In the genomic region with DNA sequence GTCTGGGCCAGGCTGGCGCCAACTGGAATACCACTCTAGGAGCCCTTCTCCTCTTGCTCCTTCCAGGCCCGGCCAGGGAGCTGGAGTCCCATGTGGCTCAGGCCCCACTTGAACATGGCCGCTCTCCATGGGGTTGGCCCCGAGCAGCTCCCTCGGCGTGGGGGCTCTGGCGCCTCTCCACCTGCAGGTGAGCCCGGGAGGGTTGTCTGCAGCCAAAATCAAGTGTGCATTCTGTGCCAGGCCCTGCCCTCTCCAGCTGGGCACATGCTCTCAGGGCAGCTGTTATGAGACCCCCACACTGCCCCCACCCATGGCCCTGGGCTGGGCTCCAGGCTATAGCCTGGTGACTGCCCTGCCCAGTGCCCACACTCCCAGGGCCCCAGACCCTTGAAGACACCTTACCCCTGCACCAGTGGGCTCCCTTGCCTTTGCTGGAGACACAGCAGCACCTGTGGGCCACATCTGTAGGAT, we compare ENCODE assay signal across 19 cellular contexts. TPM values are rescaled to one million over a fixed set of nuclear protein-coding genes. Genes with fewer than 3 reads are reported as not detected.
DNase-seq lines count a peak whose midpoint lies in the region; ATAC-seq, FAIRE-seq and TF ChIP-seq lines count a peak whose summit lies in the region.
"Had no signal": no experiment of that assay in that cellular context is flagged by ENCODE, and none has a peak within 500 bp of the region (broad histone marks: within the 10 kb centered on the region; RNA-seq: fewer than 3 reads in every experiment).

No MANE protein-coding gene starts in this region.

- H3K27me3 Mint-ChIP-seq in Caco-2 (ENCODE audit: insufficient read depth, unreplicated experiment) (no peaks in the 10 kb centered on the region), neural progenitor cell (ENCODE audit: insufficient read depth, low read depth) (peaks cover 5% of the 10 kb centered on the region)

- H3K4me1 Mint-ChIP-seq in Caco-2 (ENCODE audit: low read depth, unreplicated experiment): peaks cover 14% of the 10 kb centered on the region
- peaks cover 73% of the 10 kb centered on the region for H3K4me1 Mint-ChIP-seq in neural progenitor cell

- no peak for FAIRE-seq in HepG2 (lab: Jason Lieb, UNC)
- FAIRE-seq: GM12891, RCC 7860 had no signal

- WGBS in HepG2 (ENCODE audit: low lambda C conversion rate): 100% methylated on average over 1 of the region's 8 CpGs

- peak overlapping the region; percentile 70 for H3K27ac Mint-ChIP-seq in Caco-2 (ENCODE audit: unreplicated experiment)
- peak overlapping the region; percentile 91 for H3K27ac Mint-ChIP-seq in neural progenitor cell
- H3K27ac Mint-ChIP-seq: CD8-positive, alpha-beta T cell had no signal

- H3K4me1 ChIP-seq in Caco-2 (peaks cover 28% of the 10 kb centered on the region), RWPE2 (ENCODE audit: insufficient read depth, poor library complexity, severe bottlenecking) (no peaks in the 10 kb centered on the region), HepG2 (ENCODE audit: insufficient read depth, low read length) (peaks cover 3% of the 10 kb centered on the region), neural progenitor cell (peaks cover 36% of the 10 kb centered on the region)
- H3K4me1 ChIP-seq: BLaER1 treated with 17β-estradiol and CSF1 and Interleukin-3, amounts not matched to agents 10 nM and 100 nM had no signal

- H3K27me3 ChIP-seq in Caco-2 (replicated peaks; ENCODE audit: control insufficient read depth, insufficient read depth, low read length): no peaks in the 10 kb centered on the region
- no peaks in the 10 kb centered on the region for H3K27me3 ChIP-seq in RWPE2 (ENCODE audit: insufficient read depth, poor library complexity, severe bottlenecking)
- H3K27me3 ChIP-seq in HepG2 (ENCODE audit: control insufficient read depth in 1 of 2, insufficient read depth in 2 of 2, low read length in 2 of 2): peaks cover 9 to 12% of the 10 kb centered on the region in 2 experiments; a peak in 4 of 5 replicates
- no peaks in the 10 kb centered on the region for H3K27me3 ChIP-seq in neural progenitor cell
- H3K27me3 ChIP-seq in dorsolateral prefrontal cortex: no peaks in the 10 kb centered on the region
- H3K27me3 ChIP-seq: BLaER1 treated with 17β-estradiol and CSF1 and Interleukin-3, amounts not matched to agents 10 nM and 100 nM had no signal

- H3K36me3 ChIP-seq in Caco-2 (ENCODE audit: control insufficient read depth, insufficient read depth, low read length): no peaks in the 10 kb centered on the region
- H3K36me3 ChIP-seq in RWPE2 (ENCODE audit: low read depth): no peaks in the 10 kb centered on the region
- no peaks in the 10 kb centered on the region for H3K36me3 ChIP-seq in HepG2 (replicated peaks in 1 of 2; ENCODE audit: control insufficient read depth in 1 of 2, insufficient read depth in 2 of 2, low read length in 2 of 2)
- H3K36me3 ChIP-seq in neural progenitor cell: no peaks in the 10 kb centered on the region
- H3K36me3 ChIP-seq: BLaER1 treated with 17β-estradiol and CSF1 and Interleukin-3, amounts not matched to agents 10 nM and 100 nM had no signal

- H2AFZ ChIP-seq in HepG2 (ENCODE audit: low read length) (no peak overlapping the region), neural progenitor cell (replicated peaks) (no peak overlapping the region)

- H3K79me2 ChIP-seq in HepG2 (ENCODE audit: insufficient read depth, low read length): no peaks in the 10 kb centered on the region
- H3K79me2 ChIP-seq in neural progenitor cell (ENCODE audit: low read depth): no peaks in the 10 kb centered on the region

- intact Hi-C loops in Caco-2 (cut with micrococcal nuclease; ENCODE audit: unreplicated experiment): loop anchor here (5.0 kb wide), 1 partner anchor 37 kb away; no protein-coding TSS in a partner anchor
- intact Hi-C loops in HepG2 (cut with micrococcal nuclease; ENCODE audit: unreplicated experiment): no loop called here
- intact Hi-C loops in dorsolateral prefrontal cortex (cut with DNase I): no loop called here

- POLR2A ChIA-PET in Caco-2 (lab: Charles Lee) (no interaction called here), HepG2 (lab: Yijun Ruan, JAX) (no interaction called here)

- H3K4me3 Mint-ChIP-seq in Caco-2 (ENCODE audit: unreplicated experiment) (no peak overlapping the region), neural progenitor cell (peak overlapping the region; percentile 41)
- H3K4me3 Mint-ChIP-seq: CD8-positive, alpha-beta T cell had no signal

- no peak for TF ChIP-seq POLR2A in HepG2 (IDR thresholded peaks at IDR 0.05; ENCODE audit: insufficient read depth in 1 of 2, low read depth in 2 of 2, low read length in 2 of 2)

- TF ChIP-seq EP300 in HepG2 (IDR thresholded peaks at IDR 0.05; ENCODE audit: low read depth in 2 of 2, low read length in 2 of 2): no peak
- no peak for TF ChIP-seq EP300 in HepG2 (CRISPR knock-in tag; IDR thresholded peaks at IDR 0.05; ENCODE audit: borderline replicate concordance)

- ATAC-seq in RWPE2 (ENCODE audit: low read depth) (no peak), HepG2 (no peak)
- no peak for ATAC-seq in stimulated activated naive CD8-positive, alpha-beta T cell treated with anti-CD3 and anti-CD28 coated beads, Interleukin-15, Interleukin-2, amounts not matched to agents 100 U/mL and 50 U/mL, for 24 hours
- ATAC-seq: CD8-positive, alpha-beta T cell had no signal

- CTCF ChIA-PET in Caco-2 (lab: Charles Lee): no interaction called here
- CTCF ChIA-PET in HepG2 (lab: Yijun Ruan, JAX; ENCODE audit: low intra/inter-chr PET ratio, low total read pairs): no interaction called here

- no peak for TF ChIP-seq RAD21 in HepG2 (CRISPR knock-in tag; IDR thresholded peaks at IDR 0.05)

- peaks cover 4% of the 10 kb centered on the region for H3K36me3 Mint-ChIP-seq in Caco-2 (ENCODE audit: insufficient read depth, unreplicated experiment)
- no peaks in the 10 kb centered on the region for H3K36me3 Mint-ChIP-seq in neural progenitor cell
- H3K36me3 Mint-ChIP-seq: CD8-positive, alpha-beta T cell had no signal

- H3K4me3 ChIP-seq in Caco-2 (ENCODE audit: low read depth, low read length): no peak overlapping the region
- no peak overlapping the region for H3K4me3 ChIP-seq in RWPE2 (ENCODE audit: severe bottlenecking)
- H3K4me3 ChIP-seq in HepG2 (replicated peaks in 1 of 3; ENCODE audit: insufficient read depth in 1 of 3, low read depth in 2 of 3, low read length in 3 of 3): no peak overlapping the region
- no peak overlapping the region for H3K4me3 ChIP-seq in neural progenitor cell
- no peak overlapping the region for H3K4me3 ChIP-seq in dorsolateral prefrontal cortex
- H3K4me3 ChIP-seq: BLaER1 treated with 17β-estradiol and CSF1 and Interleukin-3, amounts not matched to agents 10 nM and 100 nM had no signal

- TF ChIP-seq CTCF in Caco-2 (IDR thresholded peaks at IDR 0.05; ENCODE audit: insufficient read depth in 1 of 2, low read depth in 1 of 2, low read length in 1 of 2, severe bottlenecking in 1 of 2, unreplicated experiment in 1 of 2): no peak
- TF ChIP-seq CTCF in RWPE2 (IDR thresholded peaks at IDR 0.05; ENCODE audit: poor library complexity, severe bottlenecking): no peak
- no peak for TF ChIP-seq CTCF in HepG2 (CRISPR knock-in tag; IDR thresholded peaks at IDR 0.05)
- TF ChIP-seq CTCF in neural progenitor cell (IDR thresholded peaks at IDR 0.05): no peak
- no peak for TF ChIP-seq CTCF in dorsolateral prefrontal cortex (IDR thresholded peaks at IDR 0.05 in 54 of 56, conservative IDR thresholded peaks at IDR 0.05 in 2 of 56; ENCODE audit: low read depth in 1 of 56, partially characterized antibody in 56 of 56)

- H4K20me1 ChIP-seq in HepG2 (ENCODE audit: insufficient read depth, low read length) (no peaks in the 10 kb centered on the region), neural progenitor cell (ENCODE audit: low read depth) (no peaks in the 10 kb centered on the region)
- H4K20me1 ChIP-seq: BLaER1 treated with 17β-estradiol and CSF1 and Interleukin-3, amounts not matched to agents 10 nM and 100 nM had no signal

- H3K9ac ChIP-seq in HepG2 (ENCODE audit: insufficient read depth, low read depth, low read length) (no peak overlapping the region), neural progenitor cell (no peak overlapping the region)
- H3K9ac ChIP-seq: BLaER1 treated with 17β-estradiol and CSF1 and Interleukin-3, amounts not matched to agents 10 nM and 100 nM had no signal

- BruUV-seq in Caco-2 (replicated peaks; lab: Mats Ljungman, UMichigan) (no TSS peak), HepG2 (replicated peaks; lab: Mats Ljungman, UMichigan) (no TSS peak)

- H3F3A ChIP-seq in neural progenitor cell (ENCODE audit: low read depth): peaks cover 29% of the 10 kb centered on the region

- in situ Hi-C loops in HepG2 (cut with HindIII; ENCODE audit: extremely low pct_ligation_motif_present, low pct_unique_long_range_greater_than_20kb): no loop called here

- H3K9me3 Mint-ChIP-seq in Caco-2 (ENCODE audit: unreplicated experiment): no peaks in the 10 kb centered on the region
- peaks cover 5% of the 10 kb centered on the region for H3K9me3 Mint-ChIP-seq in neural progenitor cell
- H3K9me3 Mint-ChIP-seq: CD8-positive, alpha-beta T cell had no signal

- peak in 1 of 2 experiments; percentile 32 for DNase-seq in Caco-2
- peak; percentile 52 for DNase-seq in RWPE2 (ENCODE audit: low spot score)
- no peak for DNase-seq in HepG2 (ENCODE audit: low spot score)
- DNase-seq in neural progenitor cell (ENCODE audit: low spot score): no peak
- DNase-seq in dorsolateral prefrontal cortex: no peak
- DNase-seq in activated CD4-positive, alpha-beta T cell treated with anti-CD3 and anti-CD28 coated beads, Interleukin-2, amount 50 U/mL, for 4 hours: no peak
- no peak for DNase-seq in stimulated activated naive CD8-positive, alpha-beta T cell treated with anti-CD3 and anti-CD28 coated beads, Interleukin-15, Interleukin-2, amounts not matched to agents 100 U/mL and 50 U/mL, for 24 hours
- no peak for DNase-seq in midbrain (lab: John Stamatoyannopoulos, UW)
- DNase-seq: CD8-positive, alpha-beta T cell; DMS53; NCI-H1092 treated with DMSO at 0.1 percent for 48 hours; NCI-H2081 treated with DMSO at 0.1 percent for 48 hours; NCI-H446 treated with DMSO at 0.1 percent for 48 hours; NCI-H69; NK-92 treated with Interleukin-12 subunit alpha and Interleukin-12 subunit beta, amount 100 ng/mL, for 24 hours; Right ventricle myocardium superior had no signal

- H3K9me3 ChIP-seq in Caco-2: no peaks in the 10 kb centered on the region; the same call in 1 of the 2 replicates
- no peaks in the 10 kb centered on the region for H3K9me3 ChIP-seq in RWPE2 (ENCODE audit: severe bottlenecking)
- H3K9me3 ChIP-seq in HepG2 (ENCODE audit: low read length): no peaks in the 10 kb centered on the region
- no peaks in the 10 kb centered on the region for H3K9me3 ChIP-seq in neural progenitor cell (ENCODE audit: low read depth)
- H3K9me3 ChIP-seq: BLaER1 treated with 17β-estradiol and CSF1 and Interleukin-3, amounts not matched to agents 10 nM and 100 nM had no signal

- H3K4me2 ChIP-seq in HepG2 (ENCODE audit: low read depth, low read length): no peak overlapping the region
- H3K4me2 ChIP-seq in neural progenitor cell: no peak overlapping the region
- H3K4me2 ChIP-seq: BLaER1 treated with 17β-estradiol and CSF1 and Interleukin-3, amounts not matched to agents 10 nM and 100 nM had no signal

- H3K27ac ChIP-seq in RWPE2 (ENCODE audit: poor library complexity, severe bottlenecking) (no peak overlapping the region), HepG2 (ENCODE audit: extremely low read length, insufficient read depth, low read length) (no peak overlapping the region), neural progenitor cell (no peak overlapping the region), dorsolateral prefrontal cortex (no peak overlapping the region)
- H3K27ac ChIP-seq: BLaER1 treated with 17β-estradiol and CSF1 and Interleukin-3, amounts not matched to agents 10 nM and 100 nM had no signal

RNA-seq across cellular contexts. Expression of gene HS6ST1, which starts 45.8 kb away (rescaled TPM):
- total RNA-seq in Caco-2 (2022) (17.5 and 20.3 TPM in 2 replicates), HepG2 (2016; rRNA removed; fragmentation: Illumina TruSeq; extraction: Trizol) (68.4 and 84.6 TPM in 2 replicates), neural progenitor cell (ENCODE audit: low replicate concordance) (31.1 and 71.0 TPM in 2 replicates), dorsolateral prefrontal cortex (100 to 1,000 TPM in 78 of 120 experiments, 10 to 100 TPM in 42; 63.1 to 197 (median 109) TPM)
- total RNA-seq in HepG2 (2016; cell fraction: cytosol; rRNA removed; fragmentation: Illumina TruSeq; extraction: Trizol; ENCODE audit: low read depth): 8.0 TPM in 2 replicates
- total RNA-seq in HepG2 (2016; cell fraction: insoluble cytoplasmic fraction; rRNA removed; fragmentation: Illumina TruSeq; extraction: Trizol): 60.2 and 86.4 TPM in 2 replicates
- total RNA-seq in HepG2 (2016; cell fraction: membrane; rRNA removed; fragmentation: Illumina TruSeq; extraction: Trizol): 38.4 and 40.3 TPM in 2 replicates
- 59.1 and 66.3 TPM in 2 replicates for total RNA-seq in HepG2 (2016; cell fraction: nucleus; rRNA removed; fragmentation: Illumina TruSeq; extraction: Trizol)
- 34.5 and 42.2 TPM in 2 replicates for polyA plus RNA-seq in HepG2 (2011; rRNA removed)
- polyA plus RNA-seq in HepG2 (2011; cell fraction: cytosol; rRNA removed): 35.2 and 53.7 TPM in 2 replicates
- polyA plus RNA-seq in HepG2 (2011; cell fraction: nucleus; rRNA removed): 38.8 and 44.3 TPM in 2 replicates
- 50.2 and 79.5 TPM in 2 replicates for polyA plus RNA-seq in HepG2 (2012)
- polyA plus RNA-seq in HepG2 (2016; cell fraction: cytosol; fragmentation: Illumina TruSeq; extraction: Trizol; ENCODE audit: low read depth): 5.2 and 5.6 TPM in 2 replicates
- 70.3 and 83.1 TPM in 2 replicates for polyA plus RNA-seq in HepG2 (2016; cell fraction: insoluble cytoplasmic fraction; fragmentation: Illumina TruSeq; extraction: Trizol; ENCODE audit: low read depth)
- polyA plus RNA-seq in HepG2 (2016; cell fraction: membrane; fragmentation: Illumina TruSeq; extraction: Trizol; ENCODE audit: low read depth): 24.6 and 27.0 TPM in 2 replicates
- 106 and 113 TPM in 2 replicates for polyA plus RNA-seq in HepG2 (2016; cell fraction: nucleus; fragmentation: Illumina TruSeq; extraction: Trizol; ENCODE audit: insufficient read depth, low read depth)
- 7.6 and 148 TPM in 2 replicates for polyA minus RNA-seq in HepG2 (2011; rRNA and poly(A)+ RNA removed; ENCODE audit: low replicate concordance)
- polyA minus RNA-seq in HepG2 (2011; cell fraction: cytosol; rRNA and poly(A)+ RNA removed): 47.4 and 52.3 TPM in 2 replicates
- 39.0 and 60.8 TPM in 2 replicates for polyA minus RNA-seq in HepG2 (2011; cell fraction: nucleus; rRNA and poly(A)+ RNA removed)
